Comparison of ENCODE assay signal across 15 cellular contexts in the genomic region with DNA sequence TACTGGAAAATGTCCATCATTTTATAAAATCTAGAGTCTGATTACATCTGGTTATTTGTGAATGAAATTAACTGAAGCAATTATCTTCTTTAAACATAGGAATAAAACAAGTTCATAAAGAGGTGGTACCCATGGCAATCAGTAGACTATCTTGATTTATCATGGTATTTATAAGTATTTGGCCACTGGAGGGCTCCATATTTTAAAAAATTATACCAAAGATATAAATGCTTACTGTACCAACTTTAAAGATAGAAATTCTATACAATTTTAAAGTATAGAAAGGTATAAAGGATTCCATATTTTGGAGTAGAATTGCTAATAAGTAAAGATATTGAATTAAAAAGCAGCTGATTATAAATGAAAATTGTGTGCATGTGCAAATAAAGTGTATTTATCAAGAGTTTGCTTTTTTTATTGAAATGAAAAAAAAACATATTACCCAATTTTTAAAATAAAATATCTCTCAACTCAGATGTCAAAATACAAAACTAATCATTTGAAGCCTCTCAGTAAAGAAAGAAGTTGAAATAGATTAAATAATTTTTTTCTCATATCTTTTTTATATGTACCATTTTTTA.
DNase-seq lines count a peak whose midpoint lies in the region; ATAC-seq, FAIRE-seq and TF ChIP-seq lines count a peak whose summit lies in the region.
"Had no signal": no experiment of that assay in that cellular context is flagged by ENCODE, and none has a peak within 500 bp of the region (broad histone marks: within the 10 kb centered on the region; RNA-seq: fewer than 3 reads in every experiment).

No MANE protein-coding gene starts in this region.

- no TSS peak for BruUV-seq in A673 (replicated peaks; lab: Mats Ljungman, UMichigan)

- POLR2A ChIA-PET in A673 (lab: Charles Lee; ENCODE audit: low non-redundant PET): no interaction called here

- H4K20me1 ChIP-seq in GM23248 (ENCODE audit: insufficient read depth): no peaks in the 10 kb centered on the region

- no peak overlapping the region for H3K4me2 ChIP-seq in GM23248 (ENCODE audit: unreplicated experiment)

- no peak overlapping the region for H2AFZ ChIP-seq in GM23248

- H3F3A ChIP-seq in GM23248 (ENCODE audit: insufficient read depth): no peaks in the 10 kb centered on the region

- no peaks in the 10 kb centered on the region for H3K9me3 ChIP-seq in A673 (ENCODE audit: low read depth, low read length, poor library complexity, severe bottlenecking)
- no peaks in the 10 kb centered on the region for H3K9me3 ChIP-seq in GM23248 (ENCODE audit: low read depth)
- H3K9me3 ChIP-seq: BE2C, body of pancreas, SJSA1 had no signal

- TF ChIP-seq CTCF in A673 (conservative IDR thresholded peaks at IDR 0.05; ENCODE audit: low read depth, low read length): peak; percentile 52; the same call in 1 of the 2 replicates

- CTCF ChIA-PET in A673 (lab: Charles Lee): no interaction called here

- no peak for ATAC-seq in HG02973 (IDR thresholded peaks at IDR 0.05; ENCODE audit: unreplicated experiment)
- ATAC-seq: body of pancreas, left cardiac atrium had no signal

- peak; percentile 4 for DNase-seq in A673 (ENCODE audit: low spot score)
- peak; percentile 18 for DNase-seq in GM23248
- no peak for DNase-seq in RCC 7860 (ENCODE audit: low spot score)
- DNase-seq in fibroblast of peridontal ligament (ENCODE audit: extremely low read depth): peak; percentile 19
- DNase-seq in NCI-H748 treated with DMSO at 0.1 percent for 48 hours (lab: John Stamatoyannopoulos, UW): no peak
- DNase-seq in NCI-H2107 (lab: John Stamatoyannopoulos, UW): no peak
- no peak for DNase-seq in NCI-H774 (lab: John Stamatoyannopoulos, UW)
- DNase-seq: BE2C; body of pancreas; effector CD8-positive, alpha-beta T cell; left cardiac atrium; NCI-H1436 treated with DMSO at 0.1 percent for 48 hours; NCI-H524 had no signal

- no peak overlapping the region for H3K4me3 ChIP-seq in A673 (ENCODE audit: low read depth, low read length, poor library complexity, severe bottlenecking)
- H3K4me3 ChIP-seq in GM23248: no peak overlapping the region
- H3K4me3 ChIP-seq: body of pancreas, SJSA1 had no signal

- intact Hi-C loops in A673 (cut with micrococcal nuclease; ENCODE audit: unreplicated experiment): no loop called here

- H3K27ac ChIP-seq in A673 (ENCODE audit: low read depth, low read length, poor library complexity, severe bottlenecking) (no peak overlapping the region), GM23248 (no peak overlapping the region)
- H3K27ac ChIP-seq: body of pancreas, SJSA1 had no signal

- no peak overlapping the region for H3K9ac ChIP-seq in GM23248

- no peaks in the 10 kb centered on the region for H3K9me2 ChIP-seq in GM23248 (ENCODE audit: insufficient read depth)

- peaks cover 31% of the 10 kb centered on the region for H3K79me2 ChIP-seq in GM23248 (ENCODE audit: insufficient read depth)

- H3K36me3 ChIP-seq in A673 (ENCODE audit: insufficient read depth, low read length, poor library complexity, severe bottlenecking) (no peaks in the 10 kb centered on the region), GM23248 (ENCODE audit: low read depth) (no peaks in the 10 kb centered on the region)
- H3K36me3 ChIP-seq: BE2C, SJSA1 had no signal

- in situ Hi-C loops in GM23248 (cut with MboI): no loop called here

- peak; percentile 69 for FAIRE-seq in RCC 7860 (lab: Jason Lieb, UNC)

- H3K4me1 ChIP-seq in A673 (ENCODE audit: insufficient read depth, low read length, poor library complexity, severe bottlenecking) (peaks cover 12% of the 10 kb centered on the region), GM23248 (ENCODE audit: insufficient read depth) (no peaks in the 10 kb centered on the region)

- no peaks in the 10 kb centered on the region for H3K27me3 ChIP-seq in A673 (replicated peaks; ENCODE audit: insufficient read depth, low read depth, low read length, poor library complexity)
- H3K27me3 ChIP-seq in GM23248 (replicated peaks; ENCODE audit: insufficient read depth): no peaks in the 10 kb centered on the region
- H3K27me3 ChIP-seq: BE2C, body of pancreas, SJSA1 had no signal

Comparison
In these comparisons a context has a peak if more than half of its experiments do, and no peak if none do; other contexts are left out.
1. DNase-seq: peak in A673 (single experiment), GM23248 (single experiment) and fibroblast of peridontal ligament (single experiment); none in RCC 7860 (single experiment), NCI-H748 treated with DMSO at 0.1 percent for 48 hours (single experiment), NCI-H2107 (single experiment) and NCI-H774 (single experiment).